ENCODE assay signal across 8 cellular contexts in genomic region chr4:170259631-170260153, GRCh38.
DNase-seq lines count a peak whose midpoint lies in the region; ATAC-seq and TF ChIP-seq lines count a peak whose summit lies in the region.

No MANE protein-coding gene starts in this region.

- POLR2A ChIA-PET in IMR-90 (lab: Charles Lee; ENCODE audit: unreplicated experiment): no interaction called here

- no peak overlapping the region for H3K14ac ChIP-seq in IMR-90 (replicated peaks; ENCODE audit: low read depth, low read length)

- no peak overlapping the region for H4K5ac ChIP-seq in IMR-90 (ENCODE audit: low read depth, low read length)

- H3K4me3 ChIP-seq in GM23248 (no peak overlapping the region), IMR-90 (ENCODE audit: insufficient read depth, low read depth, low read length) (no peak overlapping the region), NT2/D1 (ENCODE audit: insufficient read length, low read depth) (no peak overlapping the region)

- intact Hi-C loops in IMR-90 (cut with micrococcal nuclease): no loop called here

- H2BK120ac ChIP-seq in IMR-90 (ENCODE audit: low read depth, low read length): no peak overlapping the region

- no peak overlapping the region for H3K27ac ChIP-seq in GM23248
- H3K27ac ChIP-seq in IMR-90 (ENCODE audit: insufficient read depth, low read length): no peak overlapping the region

- H3K79me2 ChIP-seq in GM23248 (ENCODE audit: insufficient read depth): no peaks in the 10 kb centered on the region

- H3K56ac ChIP-seq in IMR-90 (ENCODE audit: extremely low read depth, insufficient read depth, low read length): no peak overlapping the region

- no peaks in the 10 kb centered on the region for H3K4me1 ChIP-seq in GM23248 (ENCODE audit: insufficient read depth)
- H3K4me1 ChIP-seq in IMR-90 (ENCODE audit: control insufficient read depth, insufficient read depth, low read length): no peaks in the 10 kb centered on the region
- no peaks in the 10 kb centered on the region for H3K4me1 ChIP-seq in NT2/D1 (ENCODE audit: insufficient read depth, insufficient read length)

- no peaks in the 10 kb centered on the region for H3K27me3 ChIP-seq in GM23248 (replicated peaks; ENCODE audit: insufficient read depth)
- no peaks in the 10 kb centered on the region for H3K27me3 ChIP-seq in IMR-90 (ENCODE audit: control insufficient read depth, insufficient read depth, low read length)
- no peaks in the 10 kb centered on the region for H3K27me3 ChIP-seq in NT2/D1 (ENCODE audit: insufficient read depth, insufficient read length)

- no peak overlapping the region for H3K4me2 ChIP-seq in GM23248 (ENCODE audit: unreplicated experiment)
- no peak overlapping the region for H3K4me2 ChIP-seq in IMR-90 (ENCODE audit: low read depth, low read length)

- no peak overlapping the region for H2BK5ac ChIP-seq in IMR-90 (ENCODE audit: low read depth, low read length, poor library complexity, severe bottlenecking)

- H3K9me3 ChIP-seq in GM23248 (ENCODE audit: low read depth): no peaks in the 10 kb centered on the region
- peaks cover 2% of the 10 kb centered on the region; the same call in 1 of the 2 replicates for H3K9me3 ChIP-seq in IMR-90 (ENCODE audit: control insufficient read depth, insufficient read depth, low read length)
- no peaks in the 10 kb centered on the region for H3K9me3 ChIP-seq in NT2/D1 (ENCODE audit: insufficient read depth, low read length)

- no peaks in the 10 kb centered on the region for H3K36me3 ChIP-seq in GM23248 (ENCODE audit: low read depth)
- no peaks in the 10 kb centered on the region for H3K36me3 ChIP-seq in IMR-90 (ENCODE audit: control insufficient read depth, insufficient read depth, low read length)
- H3K36me3 ChIP-seq in NT2/D1 (ENCODE audit: insufficient read depth, insufficient read length, low read length): no peaks in the 10 kb centered on the region

- dilution Hi-C loops in IMR-90 (cut with HindIII; ENCODE audit: low sequenced_read_pairs, unreplicated experiment): no loop called here

- H3K79me1 ChIP-seq in IMR-90 (ENCODE audit: low read depth in 1 of 2, low read length in 2 of 2): no peaks in the 10 kb centered on the region

- TF ChIP-seq POLR2A in IMR-90 (IDR thresholded peaks at IDR 0.05; ENCODE audit: low read depth, low read length): no peak

- no peak overlapping the region for H3K23ac ChIP-seq in IMR-90 (ENCODE audit: low read depth, low read length)

- no peak overlapping the region for H3K18ac ChIP-seq in IMR-90 (ENCODE audit: low read depth, low read length)

- TF ChIP-seq CTCF in IMR-90 (conservative IDR thresholded peaks at IDR 0.05; ENCODE audit: low read depth, low read length): peak; percentile 64

- H4K91ac ChIP-seq in IMR-90 (ENCODE audit: insufficient read depth, low read depth, low read length): no peak overlapping the region

- H4K8ac ChIP-seq in IMR-90 (ENCODE audit: low read depth in 2 of 2, low read length in 2 of 2): no peak overlapping the region

- H3K9me2 ChIP-seq in GM23248 (ENCODE audit: insufficient read depth): no peaks in the 10 kb centered on the region

- no peak overlapping the region for H3K4ac ChIP-seq in IMR-90 (ENCODE audit: low read depth, low read length)

- ATAC-seq in IMR-90 (ENCODE audit: low read depth): peak; percentile 71

- no peak overlapping the region for H2AK5ac ChIP-seq in IMR-90 (ENCODE audit: low read depth, low read length)

- WGBS in GM23248 (ENCODE audit: low coverage in 1 of 2, low lambda C conversion rate in 2 of 2, missing lambda C conversion rate in 2 of 2), 2 experiments: 5 to 14% methylated on average over 6 of the region's 6 CpGs
- WGBS in IMR-90 (ENCODE audit: extremely low coverage in 2 of 2, insufficient read length in 1 of 2), 2 experiments: 6% methylated on average over 3 of the region's 6 CpGs; no CpG with 5 or more reads in 1 of the 2 experiments

- H2BK20ac ChIP-seq in IMR-90 (ENCODE audit: low read depth, low read length): no peak overlapping the region

- TF ChIP-seq RAD21 in IMR-90 (IDR thresholded peaks at IDR 0.05; ENCODE audit: low read length): peak; percentile 68

- no TSS peak for BruUV-seq in IMR-90 (replicated peaks; lab: Mats Ljungman, UMichigan)

- H3K9me1 ChIP-seq in IMR-90 (ENCODE audit: insufficient read depth, low read length): no peaks in the 10 kb centered on the region

- H3K9ac ChIP-seq in GM23248 (no peak overlapping the region), IMR-90 (ENCODE audit: low read depth, low read length) (no peak overlapping the region), NT2/D1 (ENCODE audit: insufficient read length, low read depth) (no peak overlapping the region)

- no peak overlapping the region for H2AK9ac ChIP-seq in IMR-90 (replicated peaks; ENCODE audit: low read depth, low read length, poor library complexity)

- no peak overlapping the region for H2BK15ac ChIP-seq in IMR-90 (ENCODE audit: low read depth, low read length)

- H2AFZ ChIP-seq in GM23248 (no peak overlapping the region), IMR-90 (replicated peaks; ENCODE audit: low read length, poor library complexity) (no peak overlapping the region)

- no peaks in the 10 kb centered on the region for H3F3A ChIP-seq in GM23248 (ENCODE audit: insufficient read depth)

- in situ Hi-C loops in GM23248 (cut with MboI) (no loop called here), IMR-90 (cut with MboI; ENCODE audit: low sequenced_read_pairs) (no loop called here)

- CTCF ChIA-PET in IMR-90 (lab: Yijun Ruan, JAX): interaction anchor here (1.0 kb wide), 1 partner anchor 10 kb away, joined by 3 read pairs; no protein-coding TSS in a partner anchor

- H4K20me1 ChIP-seq in GM23248 (ENCODE audit: insufficient read depth): no peaks in the 10 kb centered on the region
- H4K20me1 ChIP-seq in IMR-90 (ENCODE audit: insufficient read depth, low read length): no peaks in the 10 kb centered on the region

- peak; percentile 56 for DNase-seq in stimulated activated CD4-positive, alpha-beta T cell treated with anti-CD3 and anti-CD28 coated beads, Interleukin-15, amount 100 ng/mL, for 24 hours
- no peak for DNase-seq in stimulated activated CD4-positive, alpha-beta T cell treated with anti-CD3 and anti-CD28 coated beads, Interleukin-12 subunit alpha, Interleukin-12 subunit beta, amount 100 ng/mL, for 4 hours
- DNase-seq in GM23248 (peak; percentile 88), IMR-90 (peak; percentile 60), NT2/D1 (ENCODE audit: low read depth, low spot score) (peak; percentile 92), astrocyte of the hippocampus (ENCODE audit: low read depth, low spot score) (peak; percentile 93), iPS-NIHi7 (ENCODE audit: extremely low spot score) (peak; percentile 86)
- DNase-seq in stimulated activated CD4-positive, alpha-beta T cell treated with anti-CD3 and anti-CD28 coated beads, Interleukin-2, amount 100 ng/mL, for 48 hours: peak; percentile 40 to 46

TF ChIP-seq in IMR-90, 13 proteins besides CTCF, POLR2A, EP300 and RAD21:
- TF ChIP-seq SMC3 (IDR thresholded peaks at IDR 0.05; ENCODE audit: low read depth, low read length) (peak; percentile 28; the same call in 1 of the 2 replicates), RFX5 (IDR thresholded peaks at IDR 0.05; ENCODE audit: low read depth, low read length) (no peak), CEBPB (IDR thresholded peaks at IDR 0.05; ENCODE audit: low read depth, low read length) (no peak), USF2 (IDR thresholded peaks at IDR 0.05; ENCODE audit: low read depth, low read length) (no peak), BHLHE40 (IDR thresholded peaks at IDR 0.05; ENCODE audit: low read depth, low read length) (no peak)
